17 cellular contexts compared by ENCODE assay signal in the genomic region with DNA sequence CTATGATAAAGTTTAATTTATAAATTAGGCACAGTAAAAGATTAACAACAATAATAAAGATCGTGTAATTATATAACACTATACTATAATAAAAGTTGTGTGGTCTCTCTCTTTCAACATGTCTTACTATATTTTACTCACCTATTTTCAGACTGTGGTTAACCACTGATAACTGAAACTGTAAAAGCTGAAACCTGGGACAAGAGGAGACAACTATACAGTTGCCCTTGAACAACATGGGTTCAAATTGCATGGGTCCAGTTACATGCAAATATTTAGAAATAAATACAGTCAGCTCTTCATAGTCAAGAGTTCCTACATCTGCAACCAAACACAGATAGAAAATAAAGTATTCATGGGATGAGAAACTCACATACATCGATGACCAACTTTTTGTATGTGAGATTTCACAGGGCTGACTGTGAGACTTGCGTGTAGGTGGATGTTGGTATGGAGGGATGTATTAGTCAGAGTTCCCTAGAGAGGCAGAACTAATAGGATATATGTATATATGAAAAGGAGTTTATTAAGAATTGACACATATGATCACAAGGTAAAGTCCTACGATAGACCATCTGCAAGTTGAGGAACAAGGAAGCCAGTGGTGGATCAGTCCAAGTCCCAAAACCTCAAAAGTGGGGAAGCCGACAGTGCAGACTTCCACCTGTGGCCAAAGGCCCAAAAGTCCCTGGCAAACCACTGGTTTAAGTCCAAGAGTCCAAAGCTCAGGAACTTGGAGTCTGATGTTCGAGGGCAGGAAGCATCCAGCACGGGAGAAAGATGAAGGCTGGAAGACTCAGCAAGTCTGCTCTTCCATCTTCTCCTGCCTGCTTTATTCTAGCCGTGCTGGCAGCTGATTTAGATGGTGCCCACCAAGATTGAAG.
A peak's percentile ranks its signal among the peaks of the same experiment; 100 is the strongest.
DNase-seq lines count a peak whose midpoint lies in the region; ATAC-seq lines count a peak whose summit lies in the region.
"Had no signal": no experiment of that assay in that cellular context is flagged by ENCODE, and none has a peak within 500 bp of the region (broad histone marks: within the 10 kb centered on the region; RNA-seq: fewer than 3 reads in every experiment).

No MANE protein-coding gene starts in this region.

- H3K4me3 Mint-ChIP-seq in natural killer cell treated with Interleukin-12 subunit alpha and Interleukin-12 subunit beta and Interleukin-15 and Interleukin-18, amount 100 ng/mL, for 72 hours = no peak overlapping the region
- H3K4me3 Mint-ChIP-seq: activated T-cell treated with anti-CD3 and anti-CD28 coated beads, Interleukin-2, amount 50 U/mL, for 24 hours; naive thymus-derived CD8-positive, alpha-beta T cell had no signal

- H3K27me3 ChIP-seq in BLaER1 treated with 17β-estradiol and CSF1 and Interleukin-3, amounts not matched to agents 10 nM and 100 nM = peaks cover 0 to 18% (median 0%) of the 10 kb centered on the region in 11 experiments; a peak in 2 of 22 replicates
- H3K27me3 ChIP-seq: gastroesophageal sphincter, sigmoid colon had no signal

- no peaks in the 10 kb centered on the region for H3K36me3 ChIP-seq in BLaER1 treated with 17β-estradiol and CSF1 and Interleukin-3, amounts not matched to agents 10 nM and 100 nM
- H3K36me3 ChIP-seq: gastroesophageal sphincter, sigmoid colon had no signal

- H3K4me2 ChIP-seq in BLaER1 treated with 17β-estradiol and CSF1 and Interleukin-3, amounts not matched to agents 10 nM and 100 nM = peak overlapping the region in 9 of 11 experiments; percentile 40 to 75 (median 59); a peak in 17 of 22 replicates

- peaks cover 5 to 26% (median 16%) of the 10 kb centered on the region in 10 experiments for H3K4me1 ChIP-seq in BLaER1 treated with 17β-estradiol and CSF1 and Interleukin-3, amounts not matched to agents 10 nM and 100 nM
- H3K4me1 ChIP-seq: gastroesophageal sphincter, sigmoid colon had no signal

- no peaks in the 10 kb centered on the region for H3K27me3 Mint-ChIP-seq in natural killer cell treated with Interleukin-12 subunit alpha and Interleukin-12 subunit beta and Interleukin-15 and Interleukin-18, amount 100 ng/mL, for 72 hours

- H3K4me3 ChIP-seq in BLaER1 treated with 17β-estradiol and CSF1 and Interleukin-3, amounts not matched to agents 10 nM and 100 nM = no peak overlapping the region
- H3K4me3 ChIP-seq: gastroesophageal sphincter, sigmoid colon had no signal

- no peaks in the 10 kb centered on the region for H3K36me3 Mint-ChIP-seq in natural killer cell treated with Interleukin-12 subunit alpha and Interleukin-12 subunit beta and Interleukin-15 and Interleukin-18, amount 100 ng/mL, for 72 hours
- H3K36me3 Mint-ChIP-seq: naive thymus-derived CD8-positive, alpha-beta T cell had no signal

- no peaks in the 10 kb centered on the region for H3K9me3 ChIP-seq in BLaER1 treated with 17β-estradiol and CSF1 and Interleukin-3, amounts not matched to agents 10 nM and 100 nM (replicated peaks in 1 of 11)
- H3K9me3 ChIP-seq: gastroesophageal sphincter, sigmoid colon had no signal

- ATAC-seq in GM19324 (IDR thresholded peaks at IDR 0.05; ENCODE audit: low FRiP score, unreplicated experiment) (peak; percentile 68), HG02678 (IDR thresholded peaks at IDR 0.05; ENCODE audit: unreplicated experiment) (peak; percentile 83), HG03439 (IDR thresholded peaks at IDR 0.05; ENCODE audit: unreplicated experiment) (peak; percentile 71), GM19455 (IDR thresholded peaks at IDR 0.05; ENCODE audit: unreplicated experiment) (no peak), GM19328 (IDR thresholded peaks at IDR 0.05; ENCODE audit: unreplicated experiment) (no peak), GM21737 (IDR thresholded peaks at IDR 0.05; ENCODE audit: unreplicated experiment) (no peak)
- no peak for ATAC-seq in natural killer cell treated with Interleukin-12 subunit alpha and Interleukin-12 subunit beta and Interleukin-15 and Interleukin-18, amount 100 ng/mL, for 72 hours
- ATAC-seq: gastroesophageal sphincter; naive thymus-derived CD8-positive, alpha-beta T cell; SK-N-SH treated with all-trans-retinoic acid at 6 μM for 48 hours had no signal

- H3K27ac ChIP-seq in BLaER1 treated with 17β-estradiol and CSF1 and Interleukin-3, amounts not matched to agents 10 nM and 100 nM = no peak overlapping the region
- H3K27ac ChIP-seq: gastroesophageal sphincter, sigmoid colon had no signal

- H4K20me1 ChIP-seq in BLaER1 treated with 17β-estradiol and CSF1 and Interleukin-3, amounts not matched to agents 10 nM and 100 nM = no peaks in the 10 kb centered on the region

- no peak overlapping the region for H3K9ac ChIP-seq in BLaER1 treated with 17β-estradiol and CSF1 and Interleukin-3, amounts not matched to agents 10 nM and 100 nM

- no peaks in the 10 kb centered on the region for H3K4me1 Mint-ChIP-seq in natural killer cell treated with Interleukin-12 subunit alpha and Interleukin-12 subunit beta and Interleukin-15 and Interleukin-18, amount 100 ng/mL, for 72 hours (ENCODE audit: low read depth in 2 of 2)
- H3K4me1 Mint-ChIP-seq: naive thymus-derived CD8-positive, alpha-beta T cell had no signal

- H3K27ac Mint-ChIP-seq in natural killer cell treated with Interleukin-12 subunit alpha and Interleukin-12 subunit beta and Interleukin-15 and Interleukin-18, amount 100 ng/mL, for 72 hours = no peak overlapping the region
- H3K27ac Mint-ChIP-seq: activated T-cell treated with anti-CD3 and anti-CD28 coated beads, Interleukin-2, amount 50 U/mL, for 24 hours; naive thymus-derived CD8-positive, alpha-beta T cell had no signal

- peaks cover 6% of the 10 kb centered on the region for H3K9me3 Mint-ChIP-seq in natural killer cell treated with Interleukin-12 subunit alpha and Interleukin-12 subunit beta and Interleukin-15 and Interleukin-18, amount 100 ng/mL, for 72 hours
- H3K9me3 Mint-ChIP-seq: activated T-cell treated with anti-CD3 and anti-CD28 coated beads, Interleukin-2, amount 50 U/mL, for 24 hours had no signal

- no peak for DNase-seq in natural killer cell treated with Interleukin-12 subunit alpha and Interleukin-12 subunit beta and Interleukin-15 and Interleukin-18, amount 100 ng/mL, for 72 hours (ENCODE audit: low spot score)
- DNase-seq: activated T-cell treated with anti-CD3 and anti-CD28 coated beads, Interleukin-2, amount 50 U/mL, for 24 hours; aorta; kidney glomerular epithelial cell; naive thymus-derived CD8-positive, alpha-beta T cell; NCI-H1092; NCI-H748 treated with DMSO at 0.1 percent for 48 hours; sigmoid colon had no signal

Comparison
In these comparisons a context has a peak if more than half of its experiments do, and no peak if none do; other contexts are left out.
1. ATAC-seq: peak in GM19324 (single experiment), HG02678 (single experiment) and HG03439 (single experiment); none in GM19455 (single experiment), natural killer cell treated with Interleukin-12 subunit alpha and Interleukin-12 subunit beta and Interleukin-15 and Interleukin-18, amount 100 ng/mL, for 72 hours (0 of 2), GM19328 (single experiment) and GM21737 (single experiment).